8 cellular contexts compared by ENCODE assay signal in the genomic region with DNA sequence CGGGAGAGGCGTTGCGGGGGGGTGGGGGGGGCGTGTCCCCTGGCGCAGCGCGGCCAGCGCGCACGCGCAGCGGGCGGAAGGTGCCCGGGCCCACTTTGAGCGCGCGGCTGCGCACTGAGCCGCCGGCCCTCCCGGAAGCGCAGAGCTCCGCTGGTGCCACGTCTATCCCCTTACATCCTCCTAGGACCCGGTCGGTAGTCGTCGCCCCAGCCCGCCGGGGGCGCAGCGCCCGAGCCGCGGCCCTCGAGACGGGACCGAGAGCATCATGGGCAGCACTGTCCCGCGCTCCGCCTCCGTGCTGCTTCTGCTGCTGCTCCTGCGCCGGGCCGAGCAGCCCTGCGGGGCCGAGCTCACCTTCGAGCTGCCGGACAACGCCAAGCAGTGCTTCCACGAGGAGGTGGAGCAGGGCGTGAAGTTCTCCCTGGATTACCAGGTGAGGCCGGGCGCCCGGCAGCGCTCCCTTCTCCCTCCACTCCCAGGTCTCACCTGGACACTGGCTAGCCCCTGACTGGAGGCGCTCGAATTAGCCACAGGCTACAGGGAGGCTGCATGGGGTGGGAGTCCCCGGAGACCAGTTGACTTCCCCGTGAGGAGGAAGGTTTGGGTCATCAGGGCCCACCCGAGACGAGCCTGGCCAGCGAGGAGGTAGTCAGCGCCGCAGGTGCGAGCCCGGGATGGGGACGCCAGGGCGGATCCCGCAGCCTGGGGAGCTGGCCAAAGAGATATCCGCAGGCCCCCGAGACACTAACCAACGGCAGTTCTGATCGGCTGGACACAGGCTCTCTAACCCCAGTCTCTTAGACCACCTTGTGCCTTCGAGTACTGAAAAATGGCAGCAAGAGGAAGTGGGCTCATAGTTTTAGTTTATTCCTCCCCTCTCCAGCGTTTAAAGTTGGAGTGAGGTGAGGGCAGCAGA. TPM values are rescaled to one million over a fixed set of nuclear protein-coding genes. Genes with fewer than 3 reads are reported as not detected.
DNase-seq lines count a peak whose midpoint lies in the region; ATAC-seq and TF ChIP-seq lines count a peak whose summit lies in the region.

TSS of gene TMED3 (plus strand) at position 128 of the 916 bp plus-strand sequence. CDS start at position 266, 138 bp downstream.

- TF ChIP-seq POLR2A in GM15510 (IDR thresholded peaks at IDR 0.05; ENCODE audit: borderline replicate concordance, extremely low read depth, insufficient read length) = peak; percentile 82

- peak; percentile 84 for DNase-seq in NCI-H1436 (lab: John Stamatoyannopoulos, UW)
- DNase-seq in T-helper 2 cell = peak; percentile 53 to 92 (median 64)
- peak in 55 of 58 donors; percentile 7 to 79 (median 58) for DNase-seq in anterior cingulate cortex (lab: John Stamatoyannopoulos, UW)
- peak; percentile 98 for DNase-seq in hepatic stellate cell (ENCODE audit: low spot score)
- peak; percentile 60 for DNase-seq in renal cortical epithelial cell (ENCODE audit: low read depth)
- no peak for DNase-seq in cortex of kidney (lab: John Stamatoyannopoulos, UW)

- peak; percentile 83 for ATAC-seq in HG02840 (IDR thresholded peaks at IDR 0.05; ENCODE audit: low FRiP score, unreplicated experiment)

RNA-seq across cellular contexts. Expression of gene TMED3, which starts in this region (rescaled TPM):
- total RNA-seq in renal cortical epithelial cell = 53.5 and 152 TPM in 2 replicates
